ENCODE assay signal across 32 cellular contexts in genomic region chr7:14582010-14582409, GRCh38.
"Had no signal": no experiment of that assay in that cellular context is flagged by ENCODE, and none has a peak within 500 bp of the region (broad histone marks: within the 10 kb centered on the region; RNA-seq: fewer than 3 reads in every experiment).

No MANE protein-coding gene starts in this region.

- H3K4me3 Mint-ChIP-seq: activated CD4-positive, alpha-beta memory T cell treated with anti-CD3 and anti-CD28 coated beads for 36 hours; activated CD4-positive, alpha-beta T cell treated with anti-CD3 and anti-CD28 coated beads, Interleukin-2, amount 10 ng/mL, durations not matched to agents 24 days and 14 days; activated naive CD4-positive, alpha-beta T cell treated with anti-CD3 and anti-CD28 coated beads for 36 hours; activated naive CD8-positive, alpha-beta T cell treated with anti-CD3 and anti-CD28 coated beads for 36 hours; activated T-helper 1 cell treated with anti-CD3 and anti-CD28 coated beads, Interleukin-12 subunit alpha, Interleukin-12 subunit beta, Interleukin-2, Interleukin-4 antibody, amounts not matched to agents 30 ng/mL and 10 ng/mL and 1 ng/mL, durations not matched to agents 14 hours and 24 hours and 36 hours; nephron; stimulated activated effector memory CD8-positive, alpha-beta T cell treated with anti-CD3 and anti-CD28 coated beads, Interleukin-12 subunit alpha, Interleukin-12 subunit beta, amount 100 ng/mL, for 72 hours; stimulated activated naive CD8-positive, alpha-beta T cell treated with anti-CD3 and anti-CD28 coated beads, Interleukin-15, Interleukin-2, amounts not matched to agents 100 ng/mL and 50 ng/mL, for 24 hours had no signal

- DNase-seq: activated CD4-positive, alpha-beta memory T cell treated with anti-CD3 and anti-CD28 coated beads for 36 hours; activated CD4-positive, alpha-beta T cell treated with anti-CD3 and anti-CD28 coated beads, Interleukin-2, amount 10 ng/mL, durations not matched to agents 24 days and 14 days; activated CD4-positive, CD25-positive, alpha-beta regulatory T cell treated with anti-CD3 and anti-CD28 coated beads, Interleukin-2, amount 50 U/mL, for 72 hours; activated CD8-positive, alpha-beta memory T cell treated with anti-CD3 and anti-CD28 coated beads, Interleukin-2, amount 50 U/mL, for 4 hours; activated effector memory CD4-positive, alpha-beta T cell treated with anti-CD3 and anti-CD28 coated beads, Interleukin-2, amount 50 U/mL, for 16 hours; activated naive CD4-positive, alpha-beta T cell treated with anti-CD3 and anti-CD28 coated beads for 36 hours; activated naive CD8-positive, alpha-beta T cell treated with anti-CD3 and anti-CD28 coated beads for 36 hours; activated T-cell treated with anti-CD3 and anti-CD28 coated beads, Interleukin-2, amount 50 U/mL, for 1 hour; brain microvascular endothelial cell; dorsolateral prefrontal cortex; effector memory CD4-positive, alpha-beta T cell; erythroblast; gastrocnemius medialis; glutamatergic neuron; islet precursor cell; left ventricle myocardium superior; mammary epithelial cell; retina; sigmoid colon; small intestine; stimulated activated CD4-positive, alpha-beta T cell treated with anti-CD3 and anti-CD28 coated beads, Interleukin-4, amount 100 ng/mL, for 24 hours; T1000; upper lobe of left lung had no signal

- H3K9me3 ChIP-seq: gastrocnemius medialis, prostate gland, vagina had no signal

- H3K27ac ChIP-seq: brain microvascular endothelial cell, coronary artery, dorsolateral prefrontal cortex, gastrocnemius medialis, prostate gland, sigmoid colon, thoracic aorta, upper lobe of left lung, vagina had no signal

- H3K27me3 ChIP-seq: brain microvascular endothelial cell, dorsolateral prefrontal cortex, gastrocnemius medialis, sigmoid colon, upper lobe of left lung, vagina had no signal

- H3K36me3 ChIP-seq: brain microvascular endothelial cell, gastrocnemius medialis, prostate gland, sigmoid colon, thoracic aorta, upper lobe of left lung, vagina had no signal

- H3K4me3 ChIP-seq: coronary artery, dorsolateral prefrontal cortex, gastrocnemius medialis, prostate gland, sigmoid colon, thoracic aorta, upper lobe of left lung, vagina had no signal

- H3K27me3 Mint-ChIP-seq: activated CD4-positive, alpha-beta memory T cell treated with anti-CD3 and anti-CD28 coated beads for 36 hours; activated CD4-positive, alpha-beta T cell treated with anti-CD3 and anti-CD28 coated beads, Interleukin-2, amount 10 ng/mL, durations not matched to agents 24 days and 14 days; activated naive CD8-positive, alpha-beta T cell treated with anti-CD3 and anti-CD28 coated beads for 36 hours; stimulated activated naive CD8-positive, alpha-beta T cell treated with anti-CD3 and anti-CD28 coated beads, Interleukin-15, Interleukin-2, amounts not matched to agents 100 ng/mL and 50 ng/mL, for 24 hours had no signal

- H3K4me1 Mint-ChIP-seq: activated CD4-positive, alpha-beta T cell treated with anti-CD3 and anti-CD28 coated beads, Interleukin-2, amount 10 ng/mL, durations not matched to agents 24 days and 14 days; activated naive CD8-positive, alpha-beta T cell treated with anti-CD3 and anti-CD28 coated beads for 36 hours; nephron; stimulated activated effector memory CD8-positive, alpha-beta T cell treated with anti-CD3 and anti-CD28 coated beads, Interleukin-12 subunit alpha, Interleukin-12 subunit beta, amount 100 ng/mL, for 72 hours had no signal

- H3K4me1 ChIP-seq: gastrocnemius medialis, prostate gland, sigmoid colon, upper lobe of left lung, vagina had no signal

- FAIRE-seq: astrocyte, small intestine had no signal

- H3K36me3 Mint-ChIP-seq: activated CD4-positive, alpha-beta memory T cell treated with anti-CD3 and anti-CD28 coated beads for 36 hours; activated naive CD8-positive, alpha-beta T cell treated with anti-CD3 and anti-CD28 coated beads for 36 hours; stimulated activated effector memory CD8-positive, alpha-beta T cell treated with anti-CD3 and anti-CD28 coated beads, Interleukin-12 subunit alpha, Interleukin-12 subunit beta, amount 100 ng/mL, for 72 hours had no signal

- H3K27ac Mint-ChIP-seq: activated CD4-positive, alpha-beta memory T cell treated with anti-CD3 and anti-CD28 coated beads for 36 hours; activated CD4-positive, alpha-beta T cell treated with anti-CD3 and anti-CD28 coated beads, Interleukin-2, amount 10 ng/mL, durations not matched to agents 24 days and 14 days; activated naive CD4-positive, alpha-beta T cell treated with anti-CD3 and anti-CD28 coated beads for 36 hours; activated naive CD8-positive, alpha-beta T cell treated with anti-CD3 and anti-CD28 coated beads for 36 hours; activated T-helper 1 cell treated with anti-CD3 and anti-CD28 coated beads, Interleukin-12 subunit alpha, Interleukin-12 subunit beta, Interleukin-2, Interleukin-4 antibody, amounts not matched to agents 30 ng/mL and 10 ng/mL and 1 ng/mL, durations not matched to agents 14 hours and 24 hours and 36 hours; nephron; stimulated activated effector memory CD8-positive, alpha-beta T cell treated with anti-CD3 and anti-CD28 coated beads, Interleukin-12 subunit alpha, Interleukin-12 subunit beta, amount 100 ng/mL, for 72 hours; stimulated activated naive CD8-positive, alpha-beta T cell treated with anti-CD3 and anti-CD28 coated beads, Interleukin-15, Interleukin-2, amounts not matched to agents 100 ng/mL and 50 ng/mL, for 24 hours had no signal

- ATAC-seq: gastrocnemius medialis; left ventricle myocardium superior; stimulated activated effector memory CD8-positive, alpha-beta T cell treated with anti-CD3 and anti-CD28 coated beads, Interleukin-12 subunit alpha, Interleukin-12 subunit beta, amount 100 ng/mL, for 72 hours had no signal

- H3K9me3 Mint-ChIP-seq: stimulated activated effector memory CD8-positive, alpha-beta T cell treated with anti-CD3 and anti-CD28 coated beads, Interleukin-12 subunit alpha, Interleukin-12 subunit beta, amount 100 ng/mL, for 72 hours had no signal
